ENCODE assay signal across 15 cellular contexts in the genomic region with DNA sequence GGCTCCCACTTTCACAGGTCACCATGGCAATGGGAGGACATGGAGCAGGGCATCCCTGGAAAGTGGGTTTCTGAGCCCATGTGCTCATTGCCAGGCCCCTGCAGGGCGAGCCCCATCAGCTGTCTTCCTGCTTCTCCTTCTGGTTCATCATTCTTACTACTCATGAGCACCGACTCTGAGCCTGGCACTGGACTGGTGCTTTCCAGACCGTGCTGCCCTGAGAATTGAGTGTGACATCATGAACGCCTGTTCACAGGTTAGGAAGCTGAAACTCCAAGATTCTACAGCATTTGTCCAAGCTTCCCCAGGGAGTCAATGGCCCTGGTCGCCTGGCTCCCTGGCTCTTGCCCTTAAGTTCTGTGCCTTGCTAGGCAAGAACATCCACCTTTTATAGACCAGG.
DNase-seq lines count a peak whose midpoint lies in the region; ATAC-seq and TF ChIP-seq lines count a peak whose summit lies in the region.
"Had no signal": no experiment of that assay in that cellular context is flagged by ENCODE, and none has a peak within 500 bp of the region (broad histone marks: within the 10 kb centered on the region; RNA-seq: fewer than 3 reads in every experiment).

No MANE protein-coding gene starts in this region.

- TF ChIP-seq POLR2A in esophagus muscularis mucosa (IDR thresholded peaks at IDR 0.05; ENCODE audit: low read depth) = no peak

- H3K27me3 Mint-ChIP-seq in naive thymus-derived CD4-positive, alpha-beta T cell = peaks cover 0 to 20% (median 4%) of the 10 kb centered on the region in 5 donors

- POLR2A ChIA-PET in naive thymus-derived CD4-positive, alpha-beta T cell (lab: Charles Lee) = no interaction called here

- H3K27me3 ChIP-seq in right atrium auricular region (no peaks in the 10 kb centered on the region), esophagus muscularis mucosa (peaks cover 0 to 12% (median 0%) of the 10 kb centered on the region in 4 donors)
- no peaks in the 10 kb centered on the region for H3K27me3 ChIP-seq in naive thymus-derived CD4-positive, alpha-beta T cell (ENCODE audit: control insufficient read depth in 2 of 2, insufficient read depth in 2 of 2, low read length in 2 of 2)

- WGBS in esophagus muscularis mucosa = 93% methylated on average over 5 of the region's 5 CpGs

- no peaks in the 10 kb centered on the region for H3K9me3 ChIP-seq in right atrium auricular region
- peaks cover 0 to 4% (median 0%) of the 10 kb centered on the region in 4 donors for H3K9me3 ChIP-seq in esophagus muscularis mucosa
- no peaks in the 10 kb centered on the region for H3K9me3 ChIP-seq in naive thymus-derived CD4-positive, alpha-beta T cell (ENCODE audit: control insufficient read depth in 2 of 3, low read length in 3 of 3)
- H3K9me3 ChIP-seq: Caco-2 had no signal

- intact Hi-C loops in Right ventricle myocardium superior (cut with DNase I) (no loop called here), esophagus muscularis mucosa (cut with DNase I) (no loop called here)
- intact Hi-C loops in naive thymus-derived CD4-positive, alpha-beta T cell (cut with micrococcal nuclease) = no loop called here

- DNase-seq in right atrium auricular region (ENCODE audit: low spot score) (peak; percentile 42), Right ventricle myocardium superior (no peak), cerebellar cortex (ENCODE audit: low spot score) (peak; percentile 6), esophagus muscularis mucosa (ENCODE audit: extremely low spot score) (peak; percentile 50), NCI-H2081 (lab: John Stamatoyannopoulos, UW) (no peak)
- no peak for DNase-seq in naive thymus-derived CD4-positive, alpha-beta T cell
- DNase-seq: ACHN; Caco-2; CD4-positive, alpha-beta T cell; GDM1; HCEC 1CT had no signal

- no peak overlapping the region for H3K27ac Mint-ChIP-seq in naive thymus-derived CD4-positive, alpha-beta T cell
- H3K27ac Mint-ChIP-seq: CD4-positive, alpha-beta T cell; GM23338 had no signal

- no peak for TF ChIP-seq CTCF in right atrium auricular region (IDR thresholded peaks at IDR 0.05)
- TF ChIP-seq CTCF in esophagus muscularis mucosa (IDR thresholded peaks at IDR 0.05) = no peak

- no peak overlapping the region for H3K27ac ChIP-seq in right atrium auricular region
- H3K27ac ChIP-seq in esophagus muscularis mucosa (replicated peaks in 1 of 4) = no peak overlapping the region
- no peak overlapping the region for H3K27ac ChIP-seq in naive thymus-derived CD4-positive, alpha-beta T cell (ENCODE audit: low read depth, low read length)
- H3K27ac ChIP-seq: C4-2B, HL-60 had no signal

- no peaks in the 10 kb centered on the region for H3K4me1 ChIP-seq in right atrium auricular region
- H3K4me1 ChIP-seq in esophagus muscularis mucosa = no peaks in the 10 kb centered on the region
- H3K4me1 ChIP-seq in naive thymus-derived CD4-positive, alpha-beta T cell (ENCODE audit: control insufficient read depth in 2 of 2, insufficient read depth in 2 of 2, low read length in 2 of 2) = no peaks in the 10 kb centered on the region
- H3K4me1 ChIP-seq: Caco-2 had no signal

- CTCF ChIA-PET in naive thymus-derived CD4-positive, alpha-beta T cell (lab: Charles Lee) = no interaction called here

- peaks cover 0 to 2% (median 0%) of the 10 kb centered on the region in 7 donors for H3K4me1 Mint-ChIP-seq in naive thymus-derived CD4-positive, alpha-beta T cell
- H3K4me1 Mint-ChIP-seq: GM23338 had no signal

- H3K36me3 Mint-ChIP-seq in naive thymus-derived CD4-positive, alpha-beta T cell = no peaks in the 10 kb centered on the region

- H3K9me3 Mint-ChIP-seq in naive thymus-derived CD4-positive, alpha-beta T cell = peaks cover 0 to 9% (median 0%) of the 10 kb centered on the region in 11 donors
- H3K9me3 Mint-ChIP-seq: CD4-positive, alpha-beta T cell had no signal

- ATAC-seq in Right ventricle myocardium superior (ENCODE audit: poor library complexity) = no peak
- ATAC-seq in HG03135 (IDR thresholded peaks at IDR 0.05; ENCODE audit: unreplicated experiment) = no peak
- no peak for ATAC-seq in naive thymus-derived CD4-positive, alpha-beta T cell
- ATAC-seq: GM23338 had no signal

- H3K36me3 ChIP-seq in right atrium auricular region (no peaks in the 10 kb centered on the region), esophagus muscularis mucosa (no peaks in the 10 kb centered on the region)
- H3K36me3 ChIP-seq in naive thymus-derived CD4-positive, alpha-beta T cell (ENCODE audit: control insufficient read depth in 2 of 3, insufficient read depth in 3 of 3, low read length in 3 of 3) = no peaks in the 10 kb centered on the region

- H3K4me3 ChIP-seq in right atrium auricular region (no peak overlapping the region), esophagus muscularis mucosa (no peak overlapping the region)
- no peak overlapping the region for H3K4me3 ChIP-seq in naive thymus-derived CD4-positive, alpha-beta T cell (ENCODE audit: low read length)
- H3K4me3 ChIP-seq: GM23338 had no signal

- TF ChIP-seq EP300 in esophagus muscularis mucosa (IDR thresholded peaks at IDR 0.05) = no peak

- no peak overlapping the region for H3K4me3 Mint-ChIP-seq in naive thymus-derived CD4-positive, alpha-beta T cell
- H3K4me3 Mint-ChIP-seq: CD4-positive, alpha-beta T cell; GM23338 had no signal

Comparison
In these comparisons a context has a peak if more than half of its experiments do, and no peak if none do; other contexts are left out.
1. DNase-seq: peak in right atrium auricular region (single experiment), cerebellar cortex (single experiment) and esophagus muscularis mucosa (single experiment); none in Right ventricle myocardium superior (single experiment), naive thymus-derived CD4-positive, alpha-beta T cell (0 of 9) and NCI-H2081 (0 of 2).